Comparison of ENCODE assay signal across 7 cellular contexts in the genomic region with DNA sequence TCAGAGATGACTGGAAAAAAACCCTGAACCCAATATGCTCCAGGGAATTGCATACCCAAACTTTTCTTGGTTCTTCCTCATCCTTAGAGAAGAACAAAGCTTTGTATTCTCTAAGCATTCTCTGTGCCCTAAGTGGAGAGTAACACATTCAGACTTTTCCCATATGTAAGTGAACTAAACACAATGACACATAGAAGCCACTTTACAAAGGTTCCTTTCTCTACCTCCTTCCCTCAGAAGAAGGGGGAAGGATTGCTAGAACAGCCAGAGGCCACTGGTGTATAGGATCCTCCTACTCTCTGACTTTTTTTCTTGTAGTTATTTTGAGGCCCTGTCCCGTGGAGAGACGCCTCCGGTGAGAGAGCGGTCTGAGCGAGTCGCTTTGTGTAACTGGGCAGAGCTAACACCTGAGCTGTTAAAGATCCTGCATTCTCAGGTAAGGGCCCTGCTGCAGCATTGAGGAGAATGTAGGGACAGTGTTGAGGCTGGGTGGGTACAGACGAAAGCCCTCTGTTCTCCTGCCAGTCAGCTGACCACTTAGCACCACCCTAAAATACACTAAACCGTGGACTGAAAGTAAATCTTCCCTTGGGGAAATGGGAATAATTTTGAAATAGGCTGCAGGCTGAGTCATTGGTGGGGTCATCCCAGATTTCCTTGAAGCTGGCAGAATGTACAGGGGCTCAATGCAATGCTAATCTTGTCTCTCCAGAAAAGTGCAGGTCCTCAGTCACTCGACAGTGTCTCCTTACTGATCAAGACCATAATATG. TPM values are rescaled to one million over a fixed set of nuclear protein-coding genes. Genes with fewer than 3 reads are reported as not detected.
"Had no signal": no experiment of that assay in that cellular context is flagged by ENCODE, and none has a peak within 500 bp of the region (broad histone marks: within the 10 kb centered on the region; RNA-seq: fewer than 3 reads in every experiment).

No MANE protein-coding gene starts in this region.

RNA-seq across cellular contexts. Expression of a gene that starts 6.5 kb away (rescaled TPM):
- total RNA-seq: activated B cell treated with CpG ODN at 0.5 μM for 24 hours; activated CD4-positive, alpha-beta T cell treated with anti-CD3 and anti-CD28 coated beads, Interleukin-2, amount 10 ng/mL, durations not matched to agents 24 days and 14 days; activated CD8-positive, alpha-beta memory T cell treated with anti-CD3 and anti-CD28 coated beads, Interleukin-2, amount 10 ng/mL, durations not matched to agents 7 days and 5 days; activated naive CD4-positive, alpha-beta T cell treated with anti-CD3 and anti-CD28 coated beads, Interleukin-2, amount 50 U/mL, for 72 hours; activated T-helper 1 cell treated with anti-CD3 and anti-CD28 coated beads, Interleukin-12 subunit alpha, Interleukin-12 subunit beta, Interleukin-2, Interleukin-4 antibody, amounts not matched to agents 30 ng/mL and 10 ng/mL and 1 ng/mL, durations not matched to agents 14 hours and 24 hours and 36 hours; astrocyte; T-cell had no signal
